In the genomic region with DNA sequence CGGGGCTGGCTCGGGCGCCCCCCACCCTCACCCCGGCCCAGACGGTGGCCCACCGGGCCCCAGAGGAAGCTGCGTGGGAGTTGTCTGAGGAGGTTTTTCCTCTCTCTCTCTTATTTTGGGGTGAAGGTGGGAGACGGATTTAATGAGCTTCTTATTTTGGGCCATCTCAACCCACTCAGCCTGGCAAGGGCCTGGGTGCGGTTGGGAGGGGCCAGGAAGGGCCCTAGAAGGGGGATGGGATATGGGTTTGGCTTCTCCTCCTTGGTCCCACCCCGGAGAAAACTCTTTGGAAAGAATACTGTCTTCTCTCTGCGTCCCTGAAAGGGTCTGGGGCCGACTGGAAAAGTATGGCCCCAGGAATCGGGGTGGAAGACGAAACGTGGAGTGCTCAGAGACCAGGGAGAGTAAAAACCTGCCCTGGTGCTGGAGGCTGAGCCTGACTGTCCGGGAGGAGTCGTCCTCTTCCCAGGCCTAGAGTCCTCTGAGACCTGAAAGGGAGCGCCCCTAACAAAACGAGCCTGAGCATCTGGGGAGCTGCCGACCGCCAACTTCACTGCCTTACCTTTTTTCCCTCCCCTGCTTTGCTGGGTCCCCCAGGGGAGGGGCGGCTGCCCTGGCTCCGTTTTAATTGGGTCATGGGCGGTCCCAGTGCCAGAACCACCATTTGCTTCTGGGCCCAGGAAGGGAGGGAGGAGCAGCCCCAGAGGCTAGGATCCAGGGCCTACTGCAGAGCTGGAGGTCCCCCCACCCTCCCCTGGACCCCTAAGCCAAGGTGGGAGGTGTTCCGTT, we compare ENCODE assay signal across 8 cellular contexts. TPM values are rescaled to one million over a fixed set of nuclear protein-coding genes. Genes with fewer than 3 reads are reported as not detected.
DNase-seq lines count a peak whose midpoint lies in the region; ATAC-seq and TF ChIP-seq lines count a peak whose summit lies in the region.

No MANE protein-coding gene starts in this region.

- peaks cover 23% of the 10 kb centered on the region for H3K4me1 ChIP-seq in SJSA1 (replicated peaks)

- no peak for DNase-seq in CD14-positive monocyte (ENCODE audit: low spot score)
- peak in 1 of 2 experiments; percentile 62 for DNase-seq in SJSA1 (ENCODE audit: low read depth in 1 of 2, low spot score in 2 of 2)
- DNase-seq in fibroblast of pulmonary artery (ENCODE audit: low read depth), result peak; percentile 61
- DNase-seq in omental fat pad (ENCODE audit: low spot score), result no peak
- no peak for DNase-seq in occipital lobe (lab: John Stamatoyannopoulos, UW)
- DNase-seq in NCI-H2029 (lab: John Stamatoyannopoulos, UW), result no peak

- TF ChIP-seq CTCF in CD14-positive monocyte (IDR thresholded peaks at IDR 0.05) (no peak), fibroblast of pulmonary artery (IDR thresholded peaks at IDR 0.05; ENCODE audit: low read length, missing control alignments) (no peak), omental fat pad (IDR thresholded peaks at IDR 0.05) (no peak)

- H3K9me3 ChIP-seq in SJSA1 (replicated peaks), result no peaks in the 10 kb centered on the region

- H3K36me3 Mint-ChIP-seq in CD14-positive monocyte, result peaks cover 31 to 32% of the 10 kb centered on the region in 2 donors

- intact Hi-C loops in CD14-positive monocyte (cut with micrococcal nuclease), result no loop called here

- peak overlapping the region; percentile 62 for H3K27ac ChIP-seq in SJSA1

- peak; percentile 69 for ATAC-seq in omental fat pad (ENCODE audit: low FRiP score)
- ATAC-seq in GM19397 (IDR thresholded peaks at IDR 0.05; ENCODE audit: unreplicated experiment), result no peak
- ATAC-seq in GM19452 (IDR thresholded peaks at IDR 0.05; ENCODE audit: unreplicated experiment), result no peak

- H3K4me3 ChIP-seq in SJSA1, result peak overlapping the region; percentile 69
- H3K4me3 ChIP-seq in fibroblast of pulmonary artery (replicated peaks; ENCODE audit: low read depth, low read length), result peak overlapping the region; percentile 98

- H3K27ac Mint-ChIP-seq in CD14-positive monocyte, result no peak overlapping the region

- peaks cover 38% of the 10 kb centered on the region for H3K4me1 Mint-ChIP-seq in CD14-positive monocyte

- peaks cover 23 to 34% (median 25%) of the 10 kb centered on the region in 3 donors for H3K27me3 Mint-ChIP-seq in CD14-positive monocyte (ENCODE audit: low read depth in 3 of 3)

- peaks cover 69% of the 10 kb centered on the region for H3K36me3 ChIP-seq in SJSA1

- peak overlapping the region; percentile 57 to 73 for H3K4me3 Mint-ChIP-seq in CD14-positive monocyte

- H3K27me3 ChIP-seq in SJSA1 (replicated peaks), result no peaks in the 10 kb centered on the region

- H3K9me3 Mint-ChIP-seq in CD14-positive monocyte, result peaks cover 3 to 12% (median 7%) of the 10 kb centered on the region in 7 donors

RNA-seq across cellular contexts. Expression of gene MMP14, which starts 1.6 kb away (rescaled TPM):
- under 1 TPM; 0.14 to 0.44 TPM for polyA plus RNA-seq in CD14-positive monocyte
- 101 and 117 TPM in 2 replicates for total RNA-seq in SJSA1 (2014; rRNA removed; shearing (Covaris generic))
- total RNA-seq in omental fat pad, result 100 to 1,000 TPM; 108 to 208 (median 166) TPM
- 8.3 TPM for total RNA-seq in occipital lobe

RNA-seq across cellular contexts. Expression of gene MRPL52, which starts 8.3 kb away (rescaled TPM):
- polyA plus RNA-seq in CD14-positive monocyte, result 100 to 1,000 TPM; 130 to 164 TPM
- total RNA-seq in SJSA1 (2014; rRNA removed; shearing (Covaris generic)), result 58.2 and 108 TPM in 2 replicates
- total RNA-seq in omental fat pad (10 to 100 TPM; 15.9 to 55.1 (median 37.7) TPM), occipital lobe (16.4 TPM)

RNA-seq across cellular contexts. Expression of gene SLC7A7, which starts 22.7 kb away (rescaled TPM):
- polyA plus RNA-seq in CD14-positive monocyte, result 100 to 1,000 TPM; 262 to 371 TPM
- total RNA-seq in SJSA1 (2014; rRNA removed; shearing (Covaris generic)), result 0.09 and 0.13 TPM in 2 replicates
- total RNA-seq in omental fat pad (10 to 100 TPM; 52.0 to 72.3 (median 64.0) TPM), occipital lobe (3.3 TPM)

RNA-seq across cellular contexts. Expression of gene LRP10, which starts 33.6 kb away (rescaled TPM):
- 10 to 100 TPM; 39.0 to 51.5 TPM for polyA plus RNA-seq in CD14-positive monocyte
- total RNA-seq in SJSA1 (2014; rRNA removed; shearing (Covaris generic)), result 37.4 and 41.4 TPM in 2 replicates
- total RNA-seq in omental fat pad, result 100 to 1,000 TPM in 2 of 4 donors, 10 to 100 TPM in 2; 73.5 to 125 (median 96.6) TPM
- 3.4 TPM for total RNA-seq in occipital lobe

RNA-seq across cellular contexts. Expression of gene REM2, which starts 45.1 kb away (rescaled TPM):
- polyA plus RNA-seq in CD14-positive monocyte, result not detected
- total RNA-seq in SJSA1 (2014; rRNA removed; shearing (Covaris generic)), result 0.05 TPM in 1 of 2 replicates, not detected in the other
- 1 to 10 TPM in 2 of 4 donors, under 1 TPM in 2; 0.24 to 3.3 (median 1.0) TPM for total RNA-seq in omental fat pad
- 1.7 TPM for total RNA-seq in occipital lobe

Comparison
In these comparisons a context has a peak if more than half of its experiments do, and no peak if none do; other contexts are left out.
1. RNA of gene MMP14, which starts 1.6 kb away (total RNA-seq): 108 to 208 TPM in omental fat pad and 101 to 117 TPM in SJSA1; 8.3 TPM in occipital lobe (single experiment); every median in the first group is over 10 times any median in the second.
2. RNA of gene SLC7A7, which starts 22.7 kb away (total RNA-seq): 52.0 to 72.3 TPM in omental fat pad; 3.3 TPM in occipital lobe (single experiment) and 0.09 to 0.13 TPM in SJSA1; every median in the first group is over 10 times any median in the second.